In genomic region chr18:79469751-79470150, GRCh38 we compare ENCODE assay signal across 1 cellular context.
TF ChIP-seq lines count a peak whose summit lies in the region.

No MANE protein-coding gene starts in this region.

TF ChIP-seq in GM23338, 12 proteins besides CTCF, POLR2A, EP300 and RAD21 (continued from another document):
- no peak for TF ChIP-seq ZNF462 (CRISPR knock-in tag; IDR thresholded peaks at IDR 0.05)
- TF ChIP-seq NANOG (IDR thresholded peaks at IDR 0.05; ENCODE audit: borderline replicate concordance) = no peak
- no peak for TF ChIP-seq ZNF331 (CRISPR knock-in tag; IDR thresholded peaks at IDR 0.05; ENCODE audit: low read depth)
- TF ChIP-seq, protein P1, sequence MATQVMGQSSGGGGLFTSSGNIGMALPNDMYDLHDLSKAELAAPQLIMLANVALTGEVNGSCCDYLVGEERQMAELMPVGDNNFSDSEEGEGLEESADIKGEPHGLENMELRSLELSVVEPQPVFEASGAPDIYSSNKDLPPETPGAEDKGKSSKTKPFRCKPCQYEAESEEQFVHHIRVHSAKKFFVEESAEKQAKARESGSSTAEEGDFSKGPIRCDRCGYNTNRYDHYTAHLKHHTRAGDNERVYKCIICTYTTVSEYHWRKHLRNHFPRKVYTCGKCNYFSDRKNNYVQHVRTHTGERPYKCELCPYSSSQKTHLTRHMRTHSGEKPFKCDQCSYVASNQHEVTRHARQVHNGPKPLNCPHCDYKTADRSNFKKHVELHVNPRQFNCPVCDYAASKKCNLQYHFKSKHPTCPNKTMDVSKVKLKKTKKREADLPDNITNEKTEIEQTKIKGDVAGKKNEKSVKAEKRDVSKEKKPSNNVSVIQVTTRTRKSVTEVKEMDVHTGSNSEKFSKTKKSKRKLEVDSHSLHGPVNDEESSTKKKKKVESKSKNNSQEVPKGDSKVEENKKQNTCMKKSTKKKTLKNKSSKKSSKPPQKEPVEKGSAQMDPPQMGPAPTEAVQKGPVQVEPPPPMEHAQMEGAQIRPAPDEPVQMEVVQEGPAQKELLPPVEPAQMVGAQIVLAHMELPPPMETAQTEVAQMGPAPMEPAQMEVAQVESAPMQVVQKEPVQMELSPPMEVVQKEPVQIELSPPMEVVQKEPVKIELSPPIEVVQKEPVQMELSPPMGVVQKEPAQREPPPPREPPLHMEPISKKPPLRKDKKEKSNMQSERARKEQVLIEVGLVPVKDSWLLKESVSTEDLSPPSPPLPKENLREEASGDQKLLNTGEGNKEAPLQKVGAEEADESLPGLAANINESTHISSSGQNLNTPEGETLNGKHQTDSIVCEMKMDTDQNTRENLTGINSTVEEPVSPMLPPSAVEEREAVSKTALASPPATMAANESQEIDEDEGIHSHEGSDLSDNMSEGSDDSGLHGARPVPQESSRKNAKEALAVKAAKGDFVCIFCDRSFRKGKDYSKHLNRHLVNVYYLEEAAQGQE (IDR thresholded peaks at IDR 0.05; ENCODE audit: unreplicated experiment) = no peak
- TF ChIP-seq EZH2phosphoT487 (IDR thresholded peaks at IDR 0.05; ENCODE audit: unreplicated experiment) = no peak
- no peak for TF ChIP-seq ZNF114 (CRISPR knock-in tag; IDR thresholded peaks at IDR 0.05)
